35 cellular contexts compared by ENCODE assay signal in the genomic region with DNA sequence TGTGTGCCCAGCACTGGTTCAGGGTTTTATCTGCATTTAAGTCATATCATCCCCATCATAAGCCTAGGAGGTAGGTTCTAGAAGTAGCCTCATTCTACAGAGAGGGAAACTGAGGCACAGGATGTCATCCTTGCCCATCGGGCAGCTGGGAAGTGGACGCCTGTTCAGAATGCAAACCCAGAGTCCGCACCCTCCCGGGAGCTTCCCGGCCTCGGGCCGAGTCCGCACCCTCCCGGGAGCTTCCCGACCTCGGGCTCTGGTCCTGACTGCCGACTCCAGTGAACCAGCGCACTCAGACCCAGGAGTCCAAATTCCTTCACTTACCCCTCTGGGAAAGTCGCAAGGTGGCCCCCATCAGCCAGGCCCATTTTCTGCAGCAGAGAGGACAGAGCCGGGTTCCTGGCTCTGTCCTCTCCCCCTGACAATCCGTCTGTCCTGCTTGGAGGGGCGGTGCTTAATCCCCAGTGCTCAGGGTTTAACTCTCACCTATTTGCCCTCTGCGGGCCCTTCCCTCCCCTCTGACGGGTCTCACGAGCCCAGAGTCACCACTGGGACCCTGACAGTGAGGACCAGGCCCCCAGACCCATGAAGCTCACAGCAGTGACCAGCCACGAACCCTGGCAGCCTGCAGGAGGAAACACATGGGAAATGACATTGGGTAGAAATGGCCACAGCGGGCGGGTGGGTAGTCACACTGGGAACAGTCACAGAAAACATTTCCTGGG.
"Had no signal": no experiment of that assay in that cellular context is flagged by ENCODE, and none has a peak within 500 bp of the region (broad histone marks: within the 10 kb centered on the region; RNA-seq: fewer than 3 reads in every experiment).

No MANE protein-coding gene starts in this region.

- H3K4me3 Mint-ChIP-seq: activated B cell treated with CpG ODN at 0.5 μM for 24 hours; activated CD4-positive, alpha-beta memory T cell treated with anti-CD3 and anti-CD28 coated beads, Interleukin-2, amount 10 ng/mL, durations not matched to agents 7 days and 5 days; activated CD4-positive, alpha-beta T cell treated with anti-CD3 and anti-CD28 coated beads, Interleukin-2, amount 10 ng/mL, durations not matched to agents 24 days and 14 days; activated CD8-positive, alpha-beta memory T cell treated with anti-CD3 and anti-CD28 coated beads, Interleukin-2, amount 10 ng/mL, durations not matched to agents 7 days and 5 days; activated CD8-positive, alpha-beta T cell treated with anti-CD3 and anti-CD28 coated beads, Interleukin-2, amount 10 ng/mL, durations not matched to agents 7 days and 5 days; activated naive CD4-positive, alpha-beta T cell treated with anti-CD3 and anti-CD28 coated beads, Interleukin-2, amount 10 ng/mL, durations not matched to agents 7 days and 5 days; activated naive CD4-positive, alpha-beta T cell treated with anti-CD3 and anti-CD28 coated beads, Interleukin-2, amount 50 U/mL, for 24 hours; activated naive CD8-positive, alpha-beta T cell; activated naive CD8-positive, alpha-beta T cell treated with anti-CD3 and anti-CD28 coated beads, Interleukin-2, amount 10 ng/mL, durations not matched to agents 7 days and 5 days; activated naive CD8-positive, alpha-beta T cell treated with anti-CD3 and anti-CD28 coated beads, Interleukin-2, amount 50 U/mL, for 24 hours; activated T-cell treated with anti-CD3 and anti-CD28 coated beads, Interleukin-2, amount 50 U/mL, for 24 hours; brain; central memory CD8-positive, alpha-beta T cell; T-helper 1 cell treated with Interleukin-12 subunit alpha and Interleukin-12 subunit beta and Interleukin-4 antibody, amounts not matched to agents 30 μg/mL and 1 μg/mL, for 36 hours; T-helper 2 cell treated with Interferon-gamma antibody and Interleukin-4, amounts not matched to agents 5 μg/mL and 100 μg/mL, for 36 hours had no signal

- H3K27me3 Mint-ChIP-seq: activated B cell treated with CpG ODN at 0.5 μM for 24 hours; activated CD4-positive, alpha-beta memory T cell treated with anti-CD3 and anti-CD28 coated beads, Interleukin-2, amount 10 ng/mL, durations not matched to agents 7 days and 5 days; activated CD4-positive, alpha-beta T cell treated with anti-CD3 and anti-CD28 coated beads, Interleukin-2, amount 10 ng/mL, durations not matched to agents 24 days and 14 days; activated CD8-positive, alpha-beta memory T cell treated with anti-CD3 and anti-CD28 coated beads, Interleukin-2, amount 10 ng/mL, durations not matched to agents 7 days and 5 days; activated naive CD4-positive, alpha-beta T cell treated with anti-CD3 and anti-CD28 coated beads, Interleukin-2, amount 10 ng/mL, durations not matched to agents 7 days and 5 days; activated naive CD8-positive, alpha-beta T cell treated with anti-CD3 and anti-CD28 coated beads, Interleukin-2, amount 10 ng/mL, durations not matched to agents 7 days and 5 days; activated naive CD8-positive, alpha-beta T cell treated with anti-CD3 and anti-CD28 coated beads, Interleukin-2, amount 50 U/mL, for 24 hours; brain; central memory CD8-positive, alpha-beta T cell had no signal

- H3K9me3 ChIP-seq: ascending aorta had no signal

- H3K27me3 ChIP-seq: ascending aorta, cardiac muscle cell had no signal

- H3K4me1 Mint-ChIP-seq: activated B cell treated with CpG ODN at 0.5 μM for 24 hours; activated CD4-positive, alpha-beta memory T cell treated with anti-CD3 and anti-CD28 coated beads, Interleukin-2, amount 10 ng/mL, durations not matched to agents 7 days and 5 days; activated CD4-positive, alpha-beta T cell treated with anti-CD3 and anti-CD28 coated beads, Interleukin-2, amount 10 ng/mL, durations not matched to agents 24 days and 14 days; activated CD8-positive, alpha-beta memory T cell treated with anti-CD3 and anti-CD28 coated beads, Interleukin-2, amount 10 ng/mL, durations not matched to agents 7 days and 5 days; activated naive CD4-positive, alpha-beta T cell treated with anti-CD3 and anti-CD28 coated beads, Interleukin-2, amount 10 ng/mL, durations not matched to agents 7 days and 5 days; activated naive CD4-positive, alpha-beta T cell treated with anti-CD3 and anti-CD28 coated beads, Interleukin-2, amount 50 U/mL, for 24 hours; activated naive CD8-positive, alpha-beta T cell treated with anti-CD3 and anti-CD28 coated beads, Interleukin-2, amount 10 ng/mL, durations not matched to agents 7 days and 5 days; activated naive CD8-positive, alpha-beta T cell treated with anti-CD3 and anti-CD28 coated beads, Interleukin-2, amount 50 U/mL, for 24 hours; central memory CD8-positive, alpha-beta T cell had no signal

- H3K9me3 Mint-ChIP-seq: activated B cell treated with CpG ODN at 0.5 μM for 24 hours; activated CD4-positive, alpha-beta memory T cell treated with anti-CD3 and anti-CD28 coated beads, Interleukin-2, amount 10 ng/mL, durations not matched to agents 7 days and 5 days; activated CD4-positive, alpha-beta T cell treated with anti-CD3 and anti-CD28 coated beads, Interleukin-2, amount 10 ng/mL, durations not matched to agents 24 days and 14 days; activated naive CD4-positive, alpha-beta T cell treated with anti-CD3 and anti-CD28 coated beads, Interleukin-2, amount 10 ng/mL, durations not matched to agents 7 days and 5 days; activated naive CD4-positive, alpha-beta T cell treated with anti-CD3 and anti-CD28 coated beads, Interleukin-2, amount 50 U/mL, for 24 hours; activated naive CD8-positive, alpha-beta T cell treated with anti-CD3 and anti-CD28 coated beads, Interleukin-2, amount 10 ng/mL, durations not matched to agents 7 days and 5 days; activated naive CD8-positive, alpha-beta T cell treated with anti-CD3 and anti-CD28 coated beads, Interleukin-2, amount 50 U/mL, for 24 hours; activated T-cell treated with anti-CD3 and anti-CD28 coated beads, Interleukin-2, amount 50 U/mL, for 24 hours; activated T-helper 2 cell treated with anti-CD3 and anti-CD28 coated beads, Interferon-gamma antibody, Interleukin-2, Interleukin-4, amounts not matched to agents 10 μg/mL and 5 μg/mL and 100 μg/mL, durations not matched to agents 14 hours and 24 hours and 36 hours; central memory CD8-positive, alpha-beta T cell; T-helper 1 cell treated with Interleukin-12 subunit alpha and Interleukin-12 subunit beta and Interleukin-4 antibody, amounts not matched to agents 30 μg/mL and 1 μg/mL, for 36 hours; T-helper 2 cell treated with Interferon-gamma antibody and Interleukin-4, amounts not matched to agents 5 μg/mL and 100 μg/mL, for 36 hours had no signal

- H3K36me3 ChIP-seq: ascending aorta, cardiac muscle cell had no signal

- H3K27ac Mint-ChIP-seq: activated B cell treated with CpG ODN at 0.5 μM for 24 hours; activated CD4-positive, alpha-beta memory T cell treated with anti-CD3 and anti-CD28 coated beads, Interleukin-2, amount 10 ng/mL, durations not matched to agents 7 days and 5 days; activated CD4-positive, alpha-beta T cell treated with anti-CD3 and anti-CD28 coated beads, Interleukin-2, amount 10 ng/mL, durations not matched to agents 24 days and 14 days; activated CD8-positive, alpha-beta memory T cell treated with anti-CD3 and anti-CD28 coated beads, Interleukin-2, amount 10 ng/mL, durations not matched to agents 7 days and 5 days; activated CD8-positive, alpha-beta T cell treated with anti-CD3 and anti-CD28 coated beads, Interleukin-2, amount 10 ng/mL, durations not matched to agents 7 days and 5 days; activated naive CD4-positive, alpha-beta T cell treated with anti-CD3 and anti-CD28 coated beads, Interleukin-2, amount 10 ng/mL, durations not matched to agents 7 days and 5 days; activated naive CD4-positive, alpha-beta T cell treated with anti-CD3 and anti-CD28 coated beads, Interleukin-2, amount 50 U/mL, for 24 hours; activated naive CD8-positive, alpha-beta T cell; activated naive CD8-positive, alpha-beta T cell treated with anti-CD3 and anti-CD28 coated beads, Interleukin-2, amount 10 ng/mL, durations not matched to agents 7 days and 5 days; activated naive CD8-positive, alpha-beta T cell treated with anti-CD3 and anti-CD28 coated beads, Interleukin-2, amount 50 U/mL, for 24 hours; activated T-cell treated with anti-CD3 and anti-CD28 coated beads, Interleukin-2, amount 50 U/mL, for 24 hours; activated T-helper 2 cell treated with anti-CD3 and anti-CD28 coated beads, Interferon-gamma antibody, Interleukin-2, Interleukin-4, amounts not matched to agents 10 μg/mL and 5 μg/mL and 100 μg/mL, durations not matched to agents 14 hours and 24 hours and 36 hours; brain; T-helper 1 cell treated with Interleukin-12 subunit alpha and Interleukin-12 subunit beta and Interleukin-4 antibody, amounts not matched to agents 30 μg/mL and 1 μg/mL, for 36 hours; T-helper 2 cell treated with Interferon-gamma antibody and Interleukin-4, amounts not matched to agents 5 μg/mL and 100 μg/mL, for 36 hours had no signal

- DNase-seq: activated B cell treated with CpG ODN at 0.5 μM for 24 hours; activated CD4-positive, alpha-beta memory T cell treated with anti-CD3 and anti-CD28 coated beads, Interleukin-2, amount 10 ng/mL, durations not matched to agents 7 days and 5 days; activated CD4-positive, alpha-beta T cell treated with anti-CD3 and anti-CD28 coated beads for 4 hours; activated CD4-positive, alpha-beta T cell treated with anti-CD3 and anti-CD28 coated beads, Interleukin-2, amount 10 ng/mL, durations not matched to agents 24 days and 14 days; activated CD4-positive, alpha-beta T cell treated with anti-CD3 and anti-CD28 coated beads, Interleukin-2, amount 50 U/mL, for 48 hours; activated CD4-positive, CD25-positive, alpha-beta regulatory T cell treated with anti-CD3 and anti-CD28 coated beads, Interleukin-2, amount 50 U/mL, for 72 hours; activated CD8-positive, alpha-beta memory T cell treated with anti-CD3 and anti-CD28 coated beads for 24 hours; activated CD8-positive, alpha-beta memory T cell treated with anti-CD3 and anti-CD28 coated beads, Interleukin-2, amount 10 ng/mL, durations not matched to agents 7 days and 5 days; activated CD8-positive, alpha-beta memory T cell treated with anti-CD3 and anti-CD28 coated beads, Interleukin-2, amount 50 U/mL, for 48 hours; activated CD8-positive, alpha-beta T cell treated with anti-CD3 and anti-CD28 coated beads, Interleukin-2, amount 10 ng/mL, durations not matched to agents 7 days and 5 days; activated effector memory CD4-positive, alpha-beta T cell treated with Interleukin-2 at 50 U/mL for 16 hours; activated gamma-delta T cell; activated naive CD4-positive, alpha-beta T cell treated with anti-CD3 and anti-CD28 coated beads, Interleukin-2, amount 10 ng/mL, durations not matched to agents 7 days and 5 days; activated naive CD4-positive, alpha-beta T cell treated with Interleukin-2 at 50 U/mL for 16 hours; activated naive CD8-positive, alpha-beta T cell treated with anti-CD3 and anti-CD28 coated beads, Interleukin-2, amount 10 ng/mL, durations not matched to agents 7 days and 5 days; activated naive CD8-positive, alpha-beta T cell treated with anti-CD3 and anti-CD28 coated beads, Interleukin-2, amount 50 U/mL, for 24 hours; activated T-cell treated with anti-CD3 and anti-CD28 coated beads, Interleukin-2, amount 50 U/mL, for 24 hours; activated T-cell treated with anti-CD3 and anti-CD28 coated beads, Interleukin-2, amount 50 U/mL, for 48 hours; amygdala; anterior cingulate cortex; caudate nucleus; cerebellar nuclear complex; T-helper 1 cell; T-helper 2 cell; T-helper 9 cell had no signal

- H3K4me1 ChIP-seq: ascending aorta had no signal

- H3K4me3 ChIP-seq: ascending aorta, cardiac muscle cell had no signal

- H3K36me3 Mint-ChIP-seq: activated CD8-positive, alpha-beta memory T cell treated with anti-CD3 and anti-CD28 coated beads, Interleukin-2, amount 10 ng/mL, durations not matched to agents 7 days and 5 days; activated naive CD4-positive, alpha-beta T cell treated with anti-CD3 and anti-CD28 coated beads, Interleukin-2, amount 10 ng/mL, durations not matched to agents 7 days and 5 days; activated naive CD4-positive, alpha-beta T cell treated with anti-CD3 and anti-CD28 coated beads, Interleukin-2, amount 50 U/mL, for 24 hours; activated naive CD8-positive, alpha-beta T cell; activated naive CD8-positive, alpha-beta T cell treated with anti-CD3 and anti-CD28 coated beads, Interleukin-2, amount 10 ng/mL, durations not matched to agents 7 days and 5 days; brain had no signal

- H3K27ac ChIP-seq: ascending aorta, cardiac muscle cell, VCaP had no signal
